Comparison of ENCODE assay signal across 10 cellular contexts in genomic region chr2:174753038-174753633, GRCh38. TPM values are rescaled to one million over a fixed set of nuclear protein-coding genes. Genes with fewer than 3 reads are reported as not detected.
DNase-seq lines count a peak whose midpoint lies in the region; ATAC-seq and TF ChIP-seq lines count a peak whose summit lies in the region.
"Had no signal": no experiment of that assay in that cellular context is flagged by ENCODE, and none has a peak within 500 bp of the region (broad histone marks: within the 10 kb centered on the region; RNA-seq: fewer than 3 reads in every experiment).

No MANE protein-coding gene starts in this region.

- intact Hi-C loops in activated CD8-positive, alpha-beta T cell treated with anti-CD3 and anti-CD28 coated beads for 36 hours (cut with micrococcal nuclease): loop anchor here (5.0 kb wide), 1 partner anchor 239 kb away; no protein-coding TSS in a partner anchor
- intact Hi-C loops in uterus (cut with DNase I; ENCODE audit: low total_unique reads): no loop called here

- peak; percentile 23 for ATAC-seq in HG03108 (IDR thresholded peaks at IDR 0.05; ENCODE audit: unreplicated experiment)
- ATAC-seq in activated CD8-positive, alpha-beta T cell treated with anti-CD3 and anti-CD28 coated beads for 36 hours: peak; percentile 19

- H3K27me3 Mint-ChIP-seq in activated CD8-positive, alpha-beta T cell treated with anti-CD3 and anti-CD28 coated beads for 36 hours: no peaks in the 10 kb centered on the region

- CTCF ChIA-PET in activated CD8-positive, alpha-beta T cell treated with anti-CD3 and anti-CD28 coated beads for 36 hours (lab: Charles Lee): interaction anchor here (1.3 to 1.7 kb wide), 4 partner anchors 18 to 54 kb away, joined by 3 to 7 read pairs (median 5); no protein-coding TSS in a partner anchor

- no peak overlapping the region for H3K4me3 ChIP-seq in uterus
- H3K4me3 ChIP-seq: SJSA1 had no signal

- H3K36me3 ChIP-seq in uterus: no peaks in the 10 kb centered on the region
- H3K36me3 ChIP-seq: SJSA1 had no signal

- POLR2A ChIA-PET in activated CD8-positive, alpha-beta T cell treated with anti-CD3 and anti-CD28 coated beads for 36 hours (lab: Charles Lee): interaction anchor here (1.6 kb wide), 1 partner anchor 55 kb away, joined by 4 read pairs; no protein-coding TSS in a partner anchor

- no peak overlapping the region for H3K27ac ChIP-seq in uterus
- H3K27ac ChIP-seq: SJSA1 had no signal

- no peaks in the 10 kb centered on the region for H3K27me3 ChIP-seq in uterus
- H3K27me3 ChIP-seq: SJSA1 had no signal

- H3K4me1 ChIP-seq in uterus: no peaks in the 10 kb centered on the region

- H3K27ac Mint-ChIP-seq in activated CD8-positive, alpha-beta T cell treated with anti-CD3 and anti-CD28 coated beads for 36 hours: peak overlapping the region; percentile 68
- H3K27ac Mint-ChIP-seq: brain had no signal

- no peak for TF ChIP-seq CTCF in activated CD8-positive, alpha-beta T cell treated with anti-CD3 and anti-CD28 coated beads for 36 hours (IDR thresholded peaks at IDR 0.05)
- TF ChIP-seq CTCF in uterus (IDR thresholded peaks at IDR 0.05): no peak

- no peak for TF ChIP-seq POLR2A in uterus (IDR thresholded peaks at IDR 0.05)

- no peaks in the 10 kb centered on the region for H3K9me3 Mint-ChIP-seq in activated CD8-positive, alpha-beta T cell treated with anti-CD3 and anti-CD28 coated beads for 36 hours

- no peaks in the 10 kb centered on the region for H3K36me3 Mint-ChIP-seq in activated CD8-positive, alpha-beta T cell treated with anti-CD3 and anti-CD28 coated beads for 36 hours (ENCODE audit: low read depth)
- H3K36me3 Mint-ChIP-seq: brain had no signal

- peak; percentile 46 for DNase-seq in activated naive CD4-positive, alpha-beta T cell treated with Interleukin-2 at 50 U/mL for 16 hours
- no peak for DNase-seq in activated naive CD4-positive, alpha-beta T cell treated with anti-CD3 and anti-CD28 coated beads, Interleukin-2, amount 50 U/mL, for 16 hours
- peak; percentile 43 for DNase-seq in activated CD8-positive, alpha-beta T cell treated with anti-CD3 and anti-CD28 coated beads for 36 hours
- DNase-seq in renal cortical epithelial cell (ENCODE audit: low read depth): peak; percentile 42
- no peak for DNase-seq in NCI-H2081 treated with DMSO at 0.1 percent for 48 hours (lab: John Stamatoyannopoulos, UW)
- DNase-seq in NCI-H1092 treated with DMSO at 0.1 percent for 48 hours (lab: John Stamatoyannopoulos, UW): no peak
- no peak for DNase-seq in uterus

- H3K4me1 Mint-ChIP-seq in activated CD8-positive, alpha-beta T cell treated with anti-CD3 and anti-CD28 coated beads for 36 hours (ENCODE audit: low read depth): peaks cover 42% of the 10 kb centered on the region

- peak overlapping the region; percentile 24 for H3K4me3 Mint-ChIP-seq in activated CD8-positive, alpha-beta T cell treated with anti-CD3 and anti-CD28 coated beads for 36 hours
- H3K4me3 Mint-ChIP-seq: brain had no signal

- H3K9me3 ChIP-seq in uterus: no peaks in the 10 kb centered on the region
- H3K9me3 ChIP-seq: SJSA1 had no signal

RNA-seq across cellular contexts. Expression of gene CHRNA1, which starts 11.1 kb away (rescaled TPM):
- total RNA-seq in activated CD8-positive, alpha-beta T cell treated with anti-CD3 and anti-CD28 coated beads for 36 hours: not detected
- total RNA-seq in renal cortical epithelial cell: 0.05 and 0.17 TPM in 2 replicates
- not detected for total RNA-seq in uterus

Comparison
In these comparisons a context has a peak if more than half of its experiments do, and no peak if none do; other contexts are left out.
1. DNase-seq: peak in activated naive CD4-positive, alpha-beta T cell treated with Interleukin-2 at 50 U/mL for 16 hours (single experiment), activated CD8-positive, alpha-beta T cell treated with anti-CD3 and anti-CD28 coated beads for 36 hours (single experiment) and renal cortical epithelial cell (single experiment); none in activated naive CD4-positive, alpha-beta T cell treated with anti-CD3 and anti-CD28 coated beads, Interleukin-2, amount 50 U/mL, for 16 hours (single experiment), NCI-H2081 treated with DMSO at 0.1 percent for 48 hours (single experiment), NCI-H1092 treated with DMSO at 0.1 percent for 48 hours (single experiment) and uterus (0 of 2).